In the genomic region with DNA sequence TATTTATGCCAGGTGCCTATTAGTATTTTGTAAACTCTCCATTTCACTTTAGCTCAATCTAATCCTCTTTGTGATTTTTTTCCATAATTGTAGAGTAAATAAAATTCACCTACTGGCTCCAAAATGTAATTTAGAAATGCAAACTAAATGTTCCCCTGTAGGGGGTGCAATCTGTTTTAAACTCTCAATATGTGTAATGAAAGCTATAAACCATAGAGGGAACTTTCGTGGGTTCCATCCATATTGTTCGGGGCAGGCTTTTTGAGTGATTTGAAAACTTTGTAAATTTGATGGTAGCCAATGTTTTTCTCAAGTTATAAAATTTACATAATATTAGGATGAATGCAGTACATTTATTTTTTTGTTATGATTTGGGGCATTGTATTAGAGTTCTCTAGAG, we compare ENCODE assay signal across 9 cellular contexts. TPM values are rescaled to one million over a fixed set of nuclear protein-coding genes. Genes with fewer than 3 reads are reported as not detected.
A peak's percentile ranks its signal among the peaks of the same experiment; 100 is the strongest.
DNase-seq lines count a peak whose midpoint lies in the region; ATAC-seq and TF ChIP-seq lines count a peak whose summit lies in the region.
"Had no signal": no experiment of that assay in that cellular context is flagged by ENCODE, and none has a peak within 500 bp of the region (broad histone marks: within the 10 kb centered on the region; RNA-seq: fewer than 3 reads in every experiment).

No MANE protein-coding gene starts in this region.

- no peak for TF ChIP-seq EP300 in esophagus muscularis mucosa (IDR thresholded peaks at IDR 0.05)

- no peaks in the 10 kb centered on the region for H3K9me2 ChIP-seq in PC-3 (replicated peaks; ENCODE audit: low read length)

- H3K4me3 Mint-ChIP-seq in activated CD4-positive, alpha-beta memory T cell treated with anti-CD3 and anti-CD28 coated beads for 36 hours: no peak overlapping the region
- H3K4me3 Mint-ChIP-seq: naive thymus-derived CD8-positive, alpha-beta T cell had no signal

- no peaks in the 10 kb centered on the region for H3K36me3 ChIP-seq in PC-3 (ENCODE audit: low read depth, low read length)
- no peaks in the 10 kb centered on the region for H3K36me3 ChIP-seq in esophagus muscularis mucosa

- H3K4me1 Mint-ChIP-seq in activated CD4-positive, alpha-beta memory T cell treated with anti-CD3 and anti-CD28 coated beads for 36 hours (ENCODE audit: low read depth): no peaks in the 10 kb centered on the region

- H3K27ac ChIP-seq in PC-3 (ENCODE audit: low read length) (no peak overlapping the region), esophagus muscularis mucosa (replicated peaks in 1 of 4) (no peak overlapping the region)

- CTCF ChIA-PET in PC-3 (lab: Charles Lee): interaction anchor here (0.5 to 1.2 kb wide), 5 partner anchors 88 to 498 kb away, joined by 3 to 6 read pairs (median 3); a partner anchor contains a TSS
- CTCF ChIA-PET in activated CD4-positive, alpha-beta memory T cell treated with anti-CD3 and anti-CD28 coated beads for 36 hours (lab: Charles Lee): interaction anchor here (1.0 kb wide), 3 partner anchors 12 to 25 kb away, joined by 3 read pairs; no protein-coding TSS in a partner anchor

- H4K20me1 ChIP-seq in PC-3 (ENCODE audit: low read length): no peaks in the 10 kb centered on the region

- H3K27me3 Mint-ChIP-seq in activated CD4-positive, alpha-beta memory T cell treated with anti-CD3 and anti-CD28 coated beads for 36 hours: no peaks in the 10 kb centered on the region
- H3K27me3 Mint-ChIP-seq: naive thymus-derived CD8-positive, alpha-beta T cell had no signal

- no peak overlapping the region for H3K9ac ChIP-seq in PC-3 (ENCODE audit: low read length)

- H3K79me2 ChIP-seq in PC-3 (ENCODE audit: low read length): no peaks in the 10 kb centered on the region

- no peaks in the 10 kb centered on the region for H3K4me1 ChIP-seq in PC-3 (ENCODE audit: insufficient read depth, low read length)
- H3K4me1 ChIP-seq in esophagus muscularis mucosa: peaks cover 17 to 41% (median 33%) of the 10 kb centered on the region in 4 donors

- intact Hi-C loops in PC-3 (cut with micrococcal nuclease): loop anchor here (10.0 kb wide), 2 partner anchors 108 to 248 kb away; a partner anchor contains a TSS
- intact Hi-C loops in esophagus muscularis mucosa (cut with DNase I): loop anchor here (2.0 to 5.0 kb wide), 3 partner anchors 126 to 356 kb away; a partner anchor contains a TSS
- intact Hi-C loops in activated CD4-positive, alpha-beta memory T cell treated with anti-CD3 and anti-CD28 coated beads for 36 hours (cut with micrococcal nuclease): no loop called here

- peak; percentile 71 for ATAC-seq in HG02870 (IDR thresholded peaks at IDR 0.05; ENCODE audit: unreplicated experiment)
- peak; percentile 46; the same call in 1 of the 2 replicates for ATAC-seq in PC-3

- H2AFZ ChIP-seq in PC-3 (ENCODE audit: low read length): no peak overlapping the region

- TF ChIP-seq CTCF in PC-3 (conservative IDR thresholded peaks at IDR 0.05; ENCODE audit: low read depth, low read length): peak; percentile 84
- TF ChIP-seq CTCF in esophagus muscularis mucosa (IDR thresholded peaks at IDR 0.05): peak; percentile 67 to 72 (median 70)

- 8% methylated on average over 2 of the region's 2 CpGs for WGBS in esophagus muscularis mucosa

- H3K27ac Mint-ChIP-seq in activated CD4-positive, alpha-beta memory T cell treated with anti-CD3 and anti-CD28 coated beads for 36 hours: no peak overlapping the region
- H3K27ac Mint-ChIP-seq: naive thymus-derived CD8-positive, alpha-beta T cell had no signal

- no peaks in the 10 kb centered on the region for H3K36me3 Mint-ChIP-seq in activated CD4-positive, alpha-beta memory T cell treated with anti-CD3 and anti-CD28 coated beads for 36 hours

- no peaks in the 10 kb centered on the region for H3K9me3 Mint-ChIP-seq in activated CD4-positive, alpha-beta memory T cell treated with anti-CD3 and anti-CD28 coated beads for 36 hours

- DNase-seq in DMS114 treated with DMSO at 0.1 percent for 48 hours (lab: John Stamatoyannopoulos, UW; ENCODE audit: unreplicated experiment) (peak; percentile 12), PC-3 (peak; percentile 68), esophagus muscularis mucosa (ENCODE audit: extremely low spot score) (no peak), putamen (ENCODE audit: low spot score) (peak; percentile 32), activated gamma-delta T cell (lab: John Stamatoyannopoulos, UW) (no peak)
- no peak for DNase-seq in activated CD4-positive, alpha-beta memory T cell treated with anti-CD3 and anti-CD28 coated beads for 36 hours
- no peak for DNase-seq in activated T-cell treated with anti-CD3 and anti-CD28 coated beads, Interleukin-2, amount 50 U/mL, for 48 hours

- H3K4me3 ChIP-seq in PC-3 (ENCODE audit: low read length) (no peak overlapping the region), esophagus muscularis mucosa (no peak overlapping the region)

- H3F3A ChIP-seq in PC-3 (ENCODE audit: low read length, unreplicated experiment): no peaks in the 10 kb centered on the region

- TF ChIP-seq POLR2A in esophagus muscularis mucosa (IDR thresholded peaks at IDR 0.05; ENCODE audit: low read depth): no peak

- POLR2A ChIA-PET in PC-3 (lab: Charles Lee; ENCODE audit: unreplicated experiment): no interaction called here
- POLR2A ChIA-PET in activated CD4-positive, alpha-beta memory T cell treated with anti-CD3 and anti-CD28 coated beads for 36 hours (lab: Charles Lee): no interaction called here

- H3K9me3 ChIP-seq in PC-3 (ENCODE audit: low read length): no peaks in the 10 kb centered on the region
- H3K9me3 ChIP-seq in esophagus muscularis mucosa: no peaks in the 10 kb centered on the region

- H3K27me3 ChIP-seq in PC-3 (ENCODE audit: low read length) (no peaks in the 10 kb centered on the region), esophagus muscularis mucosa (no peaks in the 10 kb centered on the region)

- BruUV-seq in PC-3 (replicated peaks; lab: Mats Ljungman, UMichigan): no TSS peak

- H3K4me2 ChIP-seq in PC-3 (ENCODE audit: low read length): no peak overlapping the region

RNA-seq across cellular contexts. Expression of a gene that starts 49.4 kb away (rescaled TPM):
- not detected in 2 replicates for total RNA-seq in PC-3 (2014; rRNA removed)
- total RNA-seq in esophagus muscularis mucosa: not detected
- not detected for total RNA-seq in activated CD4-positive, alpha-beta memory T cell treated with anti-CD3 and anti-CD28 coated beads for 36 hours
- total RNA-seq: naive thymus-derived CD8-positive, alpha-beta T cell had no signal

Comparison
In these comparisons a context has a peak if more than half of its experiments do, and no peak if none do; other contexts are left out.
1. DNase-seq: peak in DMS114 treated with DMSO at 0.1 percent for 48 hours (single experiment), PC-3 (single experiment) and putamen (single experiment); none in esophagus muscularis mucosa (single experiment), activated CD4-positive, alpha-beta memory T cell treated with anti-CD3 and anti-CD28 coated beads for 36 hours (single experiment), activated gamma-delta T cell (single experiment) and activated T-cell treated with anti-CD3 and anti-CD28 coated beads, Interleukin-2, amount 50 U/mL, for 48 hours (0 of 2).